ENCODE assay signal across 8 cellular contexts in genomic region chr7:74175270-74175803, GRCh38. TPM values are rescaled to one million over a fixed set of nuclear protein-coding genes. Genes with fewer than 3 reads are reported as not detected.
A peak's percentile ranks its signal among the peaks of the same experiment; 100 is the strongest.
DNase-seq lines count a peak whose midpoint lies in the region; ATAC-seq and TF ChIP-seq lines count a peak whose summit lies in the region.

No MANE protein-coding gene starts in this region.

- no peak for ATAC-seq in IMR-90 (ENCODE audit: low read depth)
- no peak for ATAC-seq in HG03175 (IDR thresholded peaks at IDR 0.05; ENCODE audit: unreplicated experiment)

- no peak overlapping the region for H4K91ac ChIP-seq in IMR-90 (ENCODE audit: insufficient read depth, low read depth, low read length)

- H3K9me1 ChIP-seq in IMR-90 (ENCODE audit: insufficient read depth, low read length): peaks cover 18% of the 10 kb centered on the region

- intact Hi-C loops in IMR-90 (cut with micrococcal nuclease) (loop anchor here (2.0 to 5.0 kb wide), 2 partner anchors 98 to 309 kb away; no protein-coding TSS in a partner anchor), MCF 10A (cut with micrococcal nuclease) (loop anchor here (2.0 kb wide), 1 partner anchor 107 kb away; no protein-coding TSS in a partner anchor)

- peak overlapping the region; percentile 78 for H2BK5ac ChIP-seq in IMR-90 (ENCODE audit: low read depth, low read length, poor library complexity, severe bottlenecking)

- in situ Hi-C loops in IMR-90 (cut with MboI; ENCODE audit: low sequenced_read_pairs): loop anchor here (5.0 kb wide), 1 partner anchor 98 kb away; no protein-coding TSS in a partner anchor

- H3K9ac ChIP-seq in IMR-90 (ENCODE audit: low read depth, low read length): peak overlapping the region; percentile 94

- peaks cover 30% of the 10 kb centered on the region for H3K4me1 Mint-ChIP-seq in MCF 10A (ENCODE audit: insufficient read depth, unreplicated experiment)
- H3K4me1 Mint-ChIP-seq in mesothelial cell of epicardium: peaks cover 46% of the 10 kb centered on the region

- H4K8ac ChIP-seq in IMR-90 (ENCODE audit: low read depth in 2 of 2, low read length in 2 of 2): 0 out of 4 replicates have a peak overlapping the region, but pooled peaks of 1 of the 2 experiments have one; percentile 1

- no peak overlapping the region for H2BK120ac ChIP-seq in IMR-90 (ENCODE audit: low read depth, low read length)

- H3K27me3 Mint-ChIP-seq in MCF 10A (ENCODE audit: insufficient read depth, unreplicated experiment) (no peaks in the 10 kb centered on the region), mesothelial cell of epicardium (ENCODE audit: low read depth) (no peaks in the 10 kb centered on the region)

- no peaks in the 10 kb centered on the region for H3K9me3 Mint-ChIP-seq in MCF 10A (ENCODE audit: unreplicated experiment)
- no peaks in the 10 kb centered on the region for H3K9me3 Mint-ChIP-seq in mesothelial cell of epicardium

- POLR2A ChIA-PET in IMR-90 (lab: Charles Lee; ENCODE audit: unreplicated experiment) (interaction anchor here (0.7 kb wide), 1 partner anchor 100 kb away, joined by 7 read pairs; no protein-coding TSS in a partner anchor), MCF 10A (lab: Yijun Ruan, JAX) (interaction anchor here (0.6 to 3.2 kb wide), 29 partner anchors 8 to 616 kb away, joined by 3 to 27 read pairs (median 3); partner anchors contain the start of genes BUD23, CLIP2 and LIMK1)

- peaks cover 23% of the 10 kb centered on the region for H3K36me3 Mint-ChIP-seq in MCF 10A (ENCODE audit: insufficient read depth, unreplicated experiment)
- peaks cover 3% of the 10 kb centered on the region for H3K36me3 Mint-ChIP-seq in mesothelial cell of epicardium

- peak overlapping the region; percentile 92 for H3K27ac Mint-ChIP-seq in MCF 10A (ENCODE audit: low read depth, unreplicated experiment)
- H3K27ac Mint-ChIP-seq in mesothelial cell of epicardium: peak overlapping the region; percentile 97

- BruUV-seq in IMR-90 (replicated peaks; lab: Mats Ljungman, UMichigan) (no TSS peak), MCF 10A (replicated peaks; lab: Mats Ljungman, UMichigan) (TSS peak; percentile 42)

- no peak overlapping the region for H2BK15ac ChIP-seq in IMR-90 (ENCODE audit: low read depth, low read length)

- H4K20me1 ChIP-seq in IMR-90 (ENCODE audit: insufficient read depth, low read length): peaks cover 56% of the 10 kb centered on the region

- no peaks in the 10 kb centered on the region for H3K27me3 ChIP-seq in IMR-90 (ENCODE audit: control insufficient read depth, insufficient read depth, low read length)

- H4K5ac ChIP-seq in IMR-90 (ENCODE audit: low read depth, low read length): no peak overlapping the region; the same call in 1 of the 2 replicates

- H3K36me3 ChIP-seq in IMR-90 (ENCODE audit: control insufficient read depth, insufficient read depth, low read length): peaks cover 10% of the 10 kb centered on the region

- H3K79me1 ChIP-seq in IMR-90 (ENCODE audit: low read depth in 1 of 2, low read length in 2 of 2): peaks cover 2 to 24% of the 10 kb centered on the region in 2 experiments; a peak in 3 of 4 replicates

- no peak for TF ChIP-seq POLR2A in IMR-90 (IDR thresholded peaks at IDR 0.05; ENCODE audit: low read depth, low read length)

- no peak overlapping the region; the same call in 1 of the 2 replicates for H3K18ac ChIP-seq in IMR-90 (ENCODE audit: low read depth, low read length)

- CTCF ChIA-PET in IMR-90 (lab: Yijun Ruan, JAX) (interaction anchor here (0.5 to 1.2 kb wide), 6 partner anchors 11 to 453 kb away, joined by 3 to 5 read pairs (median 4); no protein-coding TSS in a partner anchor), MCF 10A (lab: Yijun Ruan, JAX) (interaction anchor here (0.5 to 2.0 kb wide), 12 partner anchors 8 to 353 kb away, joined by 3 to 19 read pairs (median 4); no protein-coding TSS in a partner anchor)

- no peak overlapping the region; the same call in 1 of the 2 replicates for H2AK5ac ChIP-seq in IMR-90 (ENCODE audit: low read depth, low read length)

- H3K4me3 ChIP-seq in IMR-90 (ENCODE audit: insufficient read depth, low read depth, low read length): peak overlapping the region; percentile 92

- peak overlapping the region; percentile 57 for H3K23ac ChIP-seq in IMR-90 (ENCODE audit: low read depth, low read length)

- no peak overlapping the region for H2AK9ac ChIP-seq in IMR-90 (replicated peaks; ENCODE audit: low read depth, low read length, poor library complexity)

- H3K4me3 Mint-ChIP-seq in MCF 10A (ENCODE audit: unreplicated experiment) (peak overlapping the region; percentile 87), mesothelial cell of epicardium (peak overlapping the region; percentile 83)

- no peak for TF ChIP-seq CTCF in 22Rv1 (IDR thresholded peaks at IDR 0.05)
- TF ChIP-seq CTCF in IMR-90 (conservative IDR thresholded peaks at IDR 0.05; ENCODE audit: low read depth, low read length): no peak
- no peak for TF ChIP-seq CTCF in MCF 10A (IDR thresholded peaks at IDR 0.05; ENCODE audit: unreplicated experiment)
- no peak for TF ChIP-seq CTCF in mesothelial cell of epicardium (IDR thresholded peaks at IDR 0.05; ENCODE audit: unreplicated experiment)

- H3K27ac ChIP-seq in 22Rv1 (peak overlapping the region; percentile 85), IMR-90 (ENCODE audit: insufficient read depth, low read length) (peak overlapping the region; percentile 64)

- peak overlapping the region; percentile 99 for H3K4me2 ChIP-seq in IMR-90 (ENCODE audit: low read depth, low read length)

- no peak overlapping the region; the same call in 1 of the 2 replicates for H3K56ac ChIP-seq in IMR-90 (ENCODE audit: extremely low read depth, insufficient read depth, low read length)

- no CpG with 5 or more reads among the region's 9 CpGs for WGBS in IMR-90 (ENCODE audit: extremely low coverage in 2 of 2, insufficient read length in 1 of 2), 2 experiments

- H3K14ac ChIP-seq in IMR-90 (replicated peaks; ENCODE audit: low read depth, low read length): peak overlapping the region; percentile 49; the same call in 1 of the 2 replicates

- H3K4ac ChIP-seq in IMR-90 (ENCODE audit: low read depth, low read length): no peak overlapping the region; the same call in 1 of the 2 replicates

- no peak for TF ChIP-seq RAD21 in IMR-90 (IDR thresholded peaks at IDR 0.05; ENCODE audit: low read length)

- peaks cover 14% of the 10 kb centered on the region for H3K4me1 ChIP-seq in IMR-90 (ENCODE audit: control insufficient read depth, insufficient read depth, low read length)

- dilution Hi-C loops in IMR-90 (cut with HindIII; ENCODE audit: low sequenced_read_pairs, unreplicated experiment): no loop called here

- DNase-seq in IMR-90: no peak
- no peak for DNase-seq in MCF 10A (ENCODE audit: unreplicated experiment)
- no peak for DNase-seq in mesothelial cell of epicardium (ENCODE audit: low spot score in 2 of 2, unreplicated experiment in 2 of 2)
- no peak for DNase-seq in NCI-H2171 (lab: John Stamatoyannopoulos, UW)
- DNase-seq in T1000 (lab: John Stamatoyannopoulos, UW): no peak
- DNase-seq in DMS79 treated with DMSO at 0.1 percent for 48 hours (lab: John Stamatoyannopoulos, UW): no peak

- no peak overlapping the region for H2AFZ ChIP-seq in IMR-90 (replicated peaks; ENCODE audit: low read length, poor library complexity)

- no peak overlapping the region for H2BK20ac ChIP-seq in IMR-90 (ENCODE audit: low read depth, low read length)

- H3K9me3 ChIP-seq in IMR-90 (ENCODE audit: control insufficient read depth, insufficient read depth, low read length): no peaks in the 10 kb centered on the region

TF ChIP-seq in IMR-90, 13 proteins besides CTCF, POLR2A, EP300 and RAD21:
- TF ChIP-seq ELK1 (IDR thresholded peaks at IDR 0.05; ENCODE audit: borderline replicate concordance, low read depth, low read length) (no peak), CEBPB (IDR thresholded peaks at IDR 0.05; ENCODE audit: low read depth, low read length) (no peak), MAFK (IDR thresholded peaks at IDR 0.05; ENCODE audit: low read depth, low read length) (no peak), BHLHE40 (IDR thresholded peaks at IDR 0.05; ENCODE audit: low read depth, low read length) (no peak), USF2 (IDR thresholded peaks at IDR 0.05; ENCODE audit: low read depth, low read length) (no peak), MAZ (IDR thresholded peaks at IDR 0.05; ENCODE audit: borderline replicate concordance, low read depth, low read length) (no peak), CHD1 (IDR thresholded peaks at IDR 0.05; ENCODE audit: low read depth, low read length) (no peak), RCOR1 (IDR thresholded peaks at IDR 0.05; ENCODE audit: insufficient replicate concordance, low read length) (no peak), FOS (IDR thresholded peaks at IDR 0.05; ENCODE audit: low read depth, low read length) (no peak), RFX5 (IDR thresholded peaks at IDR 0.05; ENCODE audit: low read depth, low read length) (no peak), SMC3 (IDR thresholded peaks at IDR 0.05; ENCODE audit: low read depth, low read length) (no peak)

RNA-seq across cellular contexts. Expression of gene EIF4H, which starts 1.2 kb away (rescaled TPM):
- total RNA-seq in IMR-90 (2012; rRNA removed) (241 and 269 TPM in 2 replicates), MCF 10A (2022) (365 and 420 TPM in 2 replicates), mesothelial cell of epicardium (264 to 270 TPM (median 267 TPM) in 3 replicates)
- 292 and 321 TPM in 2 replicates for polyA plus RNA-seq in IMR-90 (2012; rRNA removed)
- 244 and 296 TPM in 2 replicates for polyA plus RNA-seq in IMR-90 (2012; cell fraction: cytosol; rRNA removed)
- 160 and 211 TPM in 2 replicates for polyA plus RNA-seq in IMR-90 (2012; cell fraction: nucleus; rRNA removed; ENCODE audit: low replicate concordance)

RNA-seq across cellular contexts. Expression of gene LAT2, which starts 34.5 kb away (rescaled TPM):
- total RNA-seq in IMR-90 (2012; rRNA removed) (under 0.01 and 0.36 TPM in 2 replicates), MCF 10A (2022) (6.7 and 12.6 TPM in 2 replicates), mesothelial cell of epicardium (0.34 to 1.0 TPM (median 0.51 TPM) in 3 replicates)
- polyA plus RNA-seq in IMR-90 (2012; rRNA removed): 0.50 and 0.77 TPM in 2 replicates
- 0.41 and 0.60 TPM in 2 replicates for polyA plus RNA-seq in IMR-90 (2012; cell fraction: cytosol; rRNA removed)
- 3.3 and 4.1 TPM in 2 replicates for polyA plus RNA-seq in IMR-90 (2012; cell fraction: nucleus; rRNA removed; ENCODE audit: low replicate concordance)
